Comparison of ENCODE assay signal across 8 cellular contexts in the genomic region with DNA sequence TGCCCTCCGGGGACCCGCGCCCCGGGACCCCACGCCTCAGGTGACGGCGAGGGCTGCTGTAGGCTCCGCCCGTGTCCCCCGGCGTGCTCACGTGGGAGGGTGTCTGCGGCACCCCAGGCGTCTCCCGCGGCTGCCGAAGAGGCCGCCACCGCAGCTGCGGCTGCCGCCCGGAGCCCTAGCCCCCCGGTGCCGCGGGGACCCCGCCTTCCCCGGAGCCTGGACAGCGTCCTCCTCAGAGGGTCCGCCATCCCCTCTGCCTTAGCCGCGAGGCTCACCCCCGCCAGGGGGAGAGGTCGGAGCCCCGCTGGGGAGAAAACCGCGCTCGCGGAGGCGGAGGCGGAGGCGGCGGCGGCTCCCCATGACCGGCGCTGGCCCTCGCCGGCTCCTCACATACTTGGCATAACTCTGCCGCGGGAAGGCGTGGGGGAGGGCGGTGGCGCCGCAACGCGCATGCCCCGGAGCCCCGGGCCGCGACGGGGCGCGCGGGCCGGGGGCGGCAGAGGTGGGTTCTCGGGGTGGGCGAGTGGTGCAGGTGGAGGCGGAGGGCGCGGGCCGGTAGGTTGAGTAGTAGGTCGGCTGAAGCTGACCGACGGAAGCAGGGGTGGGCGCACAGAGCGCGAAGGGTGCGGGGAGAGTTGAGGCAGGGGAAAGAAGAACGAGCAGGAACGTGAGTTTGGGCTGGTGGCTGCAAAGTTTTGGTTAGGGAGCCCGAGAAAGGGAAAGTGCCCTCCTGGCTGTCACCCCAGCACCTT. TPM values are rescaled to one million over a fixed set of nuclear protein-coding genes. Genes with fewer than 3 reads are reported as not detected.
DNase-seq lines count a peak whose midpoint lies in the region; ATAC-seq and TF ChIP-seq lines count a peak whose summit lies in the region.

No MANE protein-coding gene starts in this region.

- H3K79me2 ChIP-seq in ACC112 (ENCODE audit: control insufficient read depth, insufficient read depth, low read length, unreplicated experiment) (peaks cover 10% of the 10 kb centered on the region), PC-3 (ENCODE audit: low read length) (peaks cover 37% of the 10 kb centered on the region)

- ATAC-seq in GM18868 (IDR thresholded peaks at IDR 0.05; ENCODE audit: unreplicated experiment) (peak; percentile 55), HG03103 (IDR thresholded peaks at IDR 0.05; ENCODE audit: low read depth, unreplicated experiment) (peak; percentile 38), PC-3 (peak; percentile 72)
- peak; percentile 72 for ATAC-seq in activated T-helper 17 cell treated with anti-CD3 and anti-CD28 coated beads, Interleukin-2, amount 50 U/mL, for 72 hours (replicated peaks)
- ATAC-seq in stimulated activated naive CD8-positive, alpha-beta T cell treated with anti-CD3 and anti-CD28 coated beads, Interleukin-15, amount 100 ng/mL, for 72 hours, result peak; percentile 77

- peak overlapping the region; percentile 85 for H3K27ac Mint-ChIP-seq in activated T-helper 17 cell treated with anti-CD3 and anti-CD28 coated beads, Interleukin-2, amount 50 U/mL, for 72 hours
- peak overlapping the region; percentile 71 for H3K27ac Mint-ChIP-seq in nephron progenitor cell
- peak overlapping the region; percentile 94 to 98 for H3K27ac Mint-ChIP-seq in stimulated activated naive CD8-positive, alpha-beta T cell treated with anti-CD3 and anti-CD28 coated beads, Interleukin-15, amount 100 ng/mL, for 72 hours

- peak overlapping the region; percentile 95 for H3K4me3 ChIP-seq in ACC112 (ENCODE audit: low read depth, low read length)
- peak overlapping the region; percentile 79 for H3K4me3 ChIP-seq in PC-3 (ENCODE audit: low read length)
- H3K4me3 ChIP-seq in fibroblast of pulmonary artery (replicated peaks; ENCODE audit: low read depth, low read length), result peak overlapping the region; percentile 70

- H4K20me1 ChIP-seq in PC-3 (ENCODE audit: low read length), result 0 out of 2 replicates have a peak, but pooled peaks cover 6% of the 10 kb centered on the region

- no peak for TF ChIP-seq CTCF in PC-3 (conservative IDR thresholded peaks at IDR 0.05; ENCODE audit: low read depth, low read length)
- TF ChIP-seq CTCF in fibroblast of pulmonary artery (IDR thresholded peaks at IDR 0.05; ENCODE audit: low read length, missing control alignments), result no peak
- TF ChIP-seq CTCF in nephron progenitor cell (IDR thresholded peaks at IDR 0.05), result no peak

- DNase-seq in PC-3, result peak; percentile 69
- peak; percentile 61 for DNase-seq in fibroblast of pulmonary artery (ENCODE audit: low read depth)
- peak; percentile 89 for DNase-seq in nephron progenitor cell
- DNase-seq in stimulated activated naive CD8-positive, alpha-beta T cell treated with anti-CD3 and anti-CD28 coated beads, Interleukin-15, amount 100 ng/mL, for 72 hours, result peak; percentile 64 to 77

- H2AFZ ChIP-seq in ACC112 (ENCODE audit: low read length, unreplicated experiment) (peak overlapping the region; percentile 86), PC-3 (ENCODE audit: low read length) (peak overlapping the region; percentile 94)

- no peaks in the 10 kb centered on the region for H3K4me1 Mint-ChIP-seq in activated T-helper 17 cell treated with anti-CD3 and anti-CD28 coated beads, Interleukin-2, amount 50 U/mL, for 72 hours
- peaks cover 31% of the 10 kb centered on the region for H3K4me1 Mint-ChIP-seq in nephron progenitor cell
- H3K4me1 Mint-ChIP-seq in stimulated activated naive CD8-positive, alpha-beta T cell treated with anti-CD3 and anti-CD28 coated beads, Interleukin-15, amount 100 ng/mL, for 72 hours, result peaks cover 21% of the 10 kb centered on the region

- BruUV-seq in PC-3 (replicated peaks; lab: Mats Ljungman, UMichigan), result no TSS peak

- no peaks in the 10 kb centered on the region for H3K9me3 Mint-ChIP-seq in activated T-helper 17 cell treated with anti-CD3 and anti-CD28 coated beads, Interleukin-2, amount 50 U/mL, for 72 hours
- no peaks in the 10 kb centered on the region for H3K9me3 Mint-ChIP-seq in nephron progenitor cell
- H3K9me3 Mint-ChIP-seq in stimulated activated naive CD8-positive, alpha-beta T cell treated with anti-CD3 and anti-CD28 coated beads, Interleukin-15, amount 100 ng/mL, for 72 hours, result no peaks in the 10 kb centered on the region

- no peaks in the 10 kb centered on the region for H3K9me3 ChIP-seq in PC-3 (ENCODE audit: low read length)

- H3F3A ChIP-seq in PC-3 (ENCODE audit: low read length, unreplicated experiment), result no peaks in the 10 kb centered on the region

- H3K27ac ChIP-seq in ACC112 (ENCODE audit: low read depth, low read length) (peak overlapping the region; percentile 25; the same call in 1 of the 2 replicates), PC-3 (ENCODE audit: low read length) (peak overlapping the region; percentile 44)

- H3K9me2 ChIP-seq in PC-3 (replicated peaks; ENCODE audit: low read length), result no peaks in the 10 kb centered on the region

- peak overlapping the region; percentile 91 for H3K4me3 Mint-ChIP-seq in activated T-helper 17 cell treated with anti-CD3 and anti-CD28 coated beads, Interleukin-2, amount 50 U/mL, for 72 hours
- H3K4me3 Mint-ChIP-seq in nephron progenitor cell, result peak overlapping the region; percentile 91
- peak overlapping the region; percentile 90 to 97 for H3K4me3 Mint-ChIP-seq in stimulated activated naive CD8-positive, alpha-beta T cell treated with anti-CD3 and anti-CD28 coated beads, Interleukin-15, amount 100 ng/mL, for 72 hours

- H3K4me1 ChIP-seq in ACC112 (ENCODE audit: control insufficient read depth, insufficient read depth, low read length, unreplicated experiment), result peaks cover 40% of the 10 kb centered on the region
- H3K4me1 ChIP-seq in PC-3 (ENCODE audit: insufficient read depth, low read length), result peaks cover 45% of the 10 kb centered on the region

- POLR2A ChIA-PET in PC-3 (lab: Charles Lee; ENCODE audit: unreplicated experiment), result interaction anchor here (1.2 kb wide), 1 partner anchor 57 kb away, joined by 10 read pairs; no protein-coding TSS in a partner anchor

- H3K36me3 ChIP-seq in ACC112 (ENCODE audit: insufficient read depth, low read length) (no peaks in the 10 kb centered on the region), PC-3 (ENCODE audit: low read depth, low read length) (no peaks in the 10 kb centered on the region)

- H3K27me3 Mint-ChIP-seq in activated T-helper 17 cell treated with anti-CD3 and anti-CD28 coated beads, Interleukin-2, amount 50 U/mL, for 72 hours, result peaks cover 7% of the 10 kb centered on the region
- peaks cover 39% of the 10 kb centered on the region for H3K27me3 Mint-ChIP-seq in nephron progenitor cell (ENCODE audit: low read depth, poor library complexity)
- H3K27me3 Mint-ChIP-seq in stimulated activated naive CD8-positive, alpha-beta T cell treated with anti-CD3 and anti-CD28 coated beads, Interleukin-15, amount 100 ng/mL, for 72 hours, result peaks cover under 1% of the 10 kb centered on the region

- CTCF ChIA-PET in PC-3 (lab: Charles Lee), result interaction anchor here (0.9 kb wide), 1 partner anchor 39 kb away, joined by 3 read pairs; no protein-coding TSS in a partner anchor

- no peaks in the 10 kb centered on the region for H3K36me3 Mint-ChIP-seq in activated T-helper 17 cell treated with anti-CD3 and anti-CD28 coated beads, Interleukin-2, amount 50 U/mL, for 72 hours (ENCODE audit: low read depth)
- H3K36me3 Mint-ChIP-seq in nephron progenitor cell (ENCODE audit: low read depth), result no peaks in the 10 kb centered on the region

- H3K9ac ChIP-seq in PC-3 (ENCODE audit: low read length), result peak overlapping the region; percentile 68

- H3K4me2 ChIP-seq in PC-3 (ENCODE audit: low read length), result peak overlapping the region; percentile 80

- intact Hi-C loops in PC-3 (cut with micrococcal nuclease), result loop anchor here (5.0 kb wide), 4 partner anchors 41 to 96 kb away; partner anchors contain the start of gene C1orf52

- no peaks in the 10 kb centered on the region for H3K27me3 ChIP-seq in ACC112 (ENCODE audit: insufficient read depth, low read length)
- no peaks in the 10 kb centered on the region for H3K27me3 ChIP-seq in PC-3 (ENCODE audit: low read length)

RNA-seq across cellular contexts. Expression of gene SYDE2, which starts 0.7 kb away (rescaled TPM):
- total RNA-seq in PC-3 (2014; rRNA removed), result 4.4 and 6.8 TPM in 2 replicates
- 1 to 10 TPM; 1.4 to 2.3 TPM for total RNA-seq in activated T-helper 17 cell treated with anti-CD3 and anti-CD28 coated beads, Interleukin-2, amount 50 U/mL, for 72 hours

RNA-seq across cellular contexts. Expression of gene C1orf52, which starts 57.9 kb away (rescaled TPM):
- total RNA-seq in PC-3 (2014; rRNA removed), result 59.9 and 61.0 TPM in 2 replicates
- total RNA-seq in activated T-helper 17 cell treated with anti-CD3 and anti-CD28 coated beads, Interleukin-2, amount 50 U/mL, for 72 hours, result 10 to 100 TPM; 16.9 to 19.1 TPM

Comparison
In these comparisons a context has a peak if more than half of its experiments do, and no peak if none do; other contexts are left out.
1. Peak in every context shown above with its lines: DNase-seq, ATAC-seq, H3K4me3 ChIP-seq and H3K27ac ChIP-seq.